ENCODE assay signal across 26 cellular contexts in the genomic region with DNA sequence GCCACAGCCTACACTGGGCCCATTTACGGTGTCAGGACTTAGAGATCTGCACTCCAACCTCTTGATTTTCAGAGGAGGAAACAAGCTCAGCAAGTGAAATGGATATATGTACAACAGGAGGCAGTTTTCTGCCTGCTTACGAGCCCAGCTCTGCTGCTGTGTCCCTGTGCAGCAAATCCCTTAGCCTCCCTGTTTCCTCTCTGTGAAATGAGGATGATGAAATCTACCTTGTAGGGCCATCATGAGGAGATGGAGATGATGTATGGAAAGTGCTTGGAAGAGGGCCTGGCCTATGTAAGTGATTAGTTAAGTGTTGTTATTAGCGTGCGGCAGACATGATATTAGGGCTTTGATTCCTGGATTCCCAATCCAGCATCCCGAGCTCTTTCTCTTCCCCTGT.
"Had no signal": no experiment of that assay in that cellular context is flagged by ENCODE, and none has a peak within 500 bp of the region (broad histone marks: within the 10 kb centered on the region; RNA-seq: fewer than 3 reads in every experiment).

No MANE protein-coding gene starts in this region.

- DNase-seq: activated CD4-positive, alpha-beta T cell treated with anti-CD3 and anti-CD28 coated beads, Interleukin-2, amount 10 ng/mL, durations not matched to agents 7 days and 5 days; activated CD4-positive, CD25-positive, alpha-beta regulatory T cell treated with anti-CD3 and anti-CD28 coated beads, Interleukin-2, amount 50 U/mL, for 72 hours; activated CD8-positive, alpha-beta memory T cell treated with anti-CD3 and anti-CD28 coated beads, Interleukin-2, amount 50 U/mL, for 4 hours; activated CD8-positive, alpha-beta T cell treated with anti-CD3 and anti-CD28 coated beads, Interleukin-2, amount 10 ng/mL, durations not matched to agents 7 days and 5 days; activated naive CD4-positive, alpha-beta T cell; activated T-cell treated with anti-CD3 and anti-CD28 coated beads, Interleukin-2, amount 50 U/mL, for 24 hours; adrenal gland; central memory CD4-positive, alpha-beta T cell; dermis blood vessel endothelial cell; effector CD8-positive, alpha-beta T cell; erythroblast; foreskin fibroblast; heart right ventricle; left lung; naive thymus-derived CD8-positive, alpha-beta T cell; spleen; stimulated activated CD4-positive, alpha-beta T cell treated with anti-CD3 and anti-CD28 coated beads, Interleukin-4, amount 100 ng/mL, for 1 hour; stimulated activated naive CD4-positive, alpha-beta T cell had no signal

- H3K9me3 ChIP-seq: adrenal gland, left lung, thoracic aorta had no signal

- H3K4me3 ChIP-seq: adrenal gland, heart right ventricle, left lung, lung, spleen, thoracic aorta had no signal

- H3K4me1 Mint-ChIP-seq: activated CD4-positive, alpha-beta T cell treated with anti-CD3 and anti-CD28 coated beads, Interleukin-2, amount 10 ng/mL, durations not matched to agents 7 days and 5 days; mesothelial cell of epicardium; naive thymus-derived CD8-positive, alpha-beta T cell had no signal

- H3K27ac Mint-ChIP-seq: activated CD4-positive, alpha-beta T cell treated with anti-CD3 and anti-CD28 coated beads, Interleukin-2, amount 10 ng/mL, durations not matched to agents 7 days and 5 days; activated CD8-positive, alpha-beta T cell treated with anti-CD3 and anti-CD28 coated beads, Interleukin-2, amount 10 ng/mL, durations not matched to agents 7 days and 5 days; activated naive CD8-positive, alpha-beta T cell; activated T-cell treated with anti-CD3 and anti-CD28 coated beads, Interleukin-2, amount 50 U/mL, for 24 hours; activated T-helper 2 cell treated with anti-CD3 and anti-CD28 coated beads, Interferon-gamma antibody, Interleukin-2, Interleukin-4, amounts not matched to agents 10 μg/mL and 5 μg/mL and 100 μg/mL, durations not matched to agents 14 hours and 24 hours and 36 hours; mesothelial cell of epicardium; naive thymus-derived CD8-positive, alpha-beta T cell; type B pancreatic cell had no signal

- FAIRE-seq: astrocyte had no signal

- H3K27ac ChIP-seq: adrenal gland, heart right ventricle, left lung, spleen, thoracic aorta had no signal

- H3K4me1 ChIP-seq: adrenal gland, heart right ventricle, left lung, spleen had no signal

- H3K9me3 Mint-ChIP-seq: activated CD4-positive, alpha-beta T cell treated with anti-CD3 and anti-CD28 coated beads, Interleukin-2, amount 10 ng/mL, durations not matched to agents 7 days and 5 days; activated T-cell treated with anti-CD3 and anti-CD28 coated beads, Interleukin-2, amount 50 U/mL, for 24 hours; activated T-helper 2 cell treated with anti-CD3 and anti-CD28 coated beads, Interferon-gamma antibody, Interleukin-2, Interleukin-4, amounts not matched to agents 10 μg/mL and 5 μg/mL and 100 μg/mL, durations not matched to agents 14 hours and 24 hours and 36 hours; mesothelial cell of epicardium; type B pancreatic cell had no signal

- H3K36me3 Mint-ChIP-seq: activated naive CD8-positive, alpha-beta T cell; mesothelial cell of epicardium; naive thymus-derived CD8-positive, alpha-beta T cell; type B pancreatic cell had no signal

- ATAC-seq: activated CD8-positive, alpha-beta T cell treated with anti-CD3 and anti-CD28 coated beads, Interleukin-2, amount 10 ng/mL, durations not matched to agents 7 days and 5 days; heart right ventricle; left lung; naive thymus-derived CD8-positive, alpha-beta T cell had no signal

- H3K27me3 ChIP-seq: adrenal gland, heart right ventricle, left lung, spleen had no signal

- H3K4me3 Mint-ChIP-seq: activated CD4-positive, alpha-beta T cell treated with anti-CD3 and anti-CD28 coated beads, Interleukin-2, amount 10 ng/mL, durations not matched to agents 7 days and 5 days; activated CD8-positive, alpha-beta T cell treated with anti-CD3 and anti-CD28 coated beads, Interleukin-2, amount 10 ng/mL, durations not matched to agents 7 days and 5 days; activated naive CD8-positive, alpha-beta T cell; activated T-cell treated with anti-CD3 and anti-CD28 coated beads, Interleukin-2, amount 50 U/mL, for 24 hours; mesothelial cell of epicardium; naive thymus-derived CD8-positive, alpha-beta T cell; type B pancreatic cell had no signal

- H3K36me3 ChIP-seq: adrenal gland, heart right ventricle, left lung, spleen, thoracic aorta, WERI-Rb-1 had no signal
